In the genomic region with DNA sequence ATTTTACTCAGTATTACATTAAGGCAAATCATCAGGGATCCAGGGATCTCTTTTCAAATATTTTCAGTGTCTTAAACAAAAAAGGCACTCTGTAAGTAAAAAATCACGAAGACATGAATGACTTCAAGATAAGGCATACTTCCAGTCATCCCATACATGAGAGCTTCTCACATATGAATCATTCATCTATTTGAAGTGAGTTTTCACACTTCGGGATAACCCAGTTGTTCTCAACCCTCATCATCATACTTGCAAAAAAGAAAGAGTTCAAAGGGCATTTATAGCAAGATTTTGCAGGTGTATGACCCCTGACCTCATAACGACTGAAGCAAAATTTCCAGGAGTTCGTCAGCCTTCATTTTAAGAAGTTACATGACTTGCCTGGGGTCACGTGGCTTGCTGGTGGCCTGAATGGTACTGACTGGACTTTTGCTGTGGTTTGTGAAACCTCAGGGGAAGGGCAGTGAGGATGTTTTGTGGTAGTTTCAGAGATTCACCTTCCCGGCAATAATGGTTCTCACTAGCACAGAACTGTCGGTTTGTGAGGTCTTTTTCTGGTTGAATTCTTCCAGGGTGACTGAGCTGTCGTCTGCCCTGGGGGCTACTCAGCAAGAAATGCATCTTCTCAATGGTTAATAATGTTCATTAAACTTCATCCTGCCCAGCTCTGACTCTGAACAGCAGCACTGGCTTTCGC, we compare ENCODE assay signal across 9 cellular contexts.
DNase-seq lines count a peak whose midpoint lies in the region; ATAC-seq and TF ChIP-seq lines count a peak whose summit lies in the region.
"Had no signal": no experiment of that assay in that cellular context is flagged by ENCODE, and none has a peak within 500 bp of the region (broad histone marks: within the 10 kb centered on the region; RNA-seq: fewer than 3 reads in every experiment).

No MANE protein-coding gene starts in this region.

- H3K36me3 Mint-ChIP-seq in activated naive CD8-positive, alpha-beta T cell treated with anti-CD3 and anti-CD28 coated beads, Interleukin-2, amount 50 U/mL, for 24 hours (ENCODE audit: low read depth), result no peaks in the 10 kb centered on the region
- H3K36me3 Mint-ChIP-seq in activated naive CD8-positive, alpha-beta T cell treated with anti-CD3 and anti-CD28 coated beads for 36 hours, result no peaks in the 10 kb centered on the region
- H3K36me3 Mint-ChIP-seq in type B pancreatic cell, result no peaks in the 10 kb centered on the region

- H3K9me3 ChIP-seq in MM.1S (replicated peaks; ENCODE audit: insufficient read depth, low read length), result no peaks in the 10 kb centered on the region

- H3K79me2 ChIP-seq in MM.1S (ENCODE audit: low read length), result no peaks in the 10 kb centered on the region

- no peaks in the 10 kb centered on the region for H3K9me3 Mint-ChIP-seq in activated naive CD8-positive, alpha-beta T cell treated with anti-CD3 and anti-CD28 coated beads, Interleukin-2, amount 50 U/mL, for 24 hours
- H3K9me3 Mint-ChIP-seq in activated naive CD8-positive, alpha-beta T cell treated with anti-CD3 and anti-CD28 coated beads for 36 hours, result no peaks in the 10 kb centered on the region
- H3K9me3 Mint-ChIP-seq in type B pancreatic cell, result no peaks in the 10 kb centered on the region

- H3K27me3 ChIP-seq in MM.1S (replicated peaks; ENCODE audit: insufficient read depth, low read length), result no peaks in the 10 kb centered on the region

- H3K4me3 Mint-ChIP-seq in activated naive CD8-positive, alpha-beta T cell treated with anti-CD3 and anti-CD28 coated beads, Interleukin-2, amount 50 U/mL, for 24 hours, result no peak overlapping the region
- H3K4me3 Mint-ChIP-seq in activated naive CD8-positive, alpha-beta T cell treated with anti-CD3 and anti-CD28 coated beads for 36 hours, result no peak overlapping the region
- peak overlapping the region; percentile 44 for H3K4me3 Mint-ChIP-seq in type B pancreatic cell

- H3K4me1 ChIP-seq in MM.1S (ENCODE audit: low read length), result peaks cover 13% of the 10 kb centered on the region

- DNase-seq in activated naive CD8-positive, alpha-beta T cell treated with anti-CD3 and anti-CD28 coated beads, Interleukin-2, amount 50 U/mL, for 24 hours, result no peak
- DNase-seq in activated naive CD8-positive, alpha-beta T cell treated with anti-CD3 and anti-CD28 coated beads for 36 hours, result no peak
- DNase-seq in MM.1S (peak; percentile 55), type B pancreatic cell (ENCODE audit: extremely low spot score, unreplicated experiment) (no peak), UCSD-AML1 (lab: John Stamatoyannopoulos, UW; ENCODE audit: unreplicated experiment) (no peak), dedifferentiated amniotic fluid mesenchymal stem cell (ENCODE audit: extremely low spot score) (no peak), H4 (ENCODE audit: low spot score) (no peak)

- H3K27ac Mint-ChIP-seq in activated naive CD8-positive, alpha-beta T cell treated with anti-CD3 and anti-CD28 coated beads, Interleukin-2, amount 50 U/mL, for 24 hours, result no peak overlapping the region
- H3K27ac Mint-ChIP-seq in activated naive CD8-positive, alpha-beta T cell treated with anti-CD3 and anti-CD28 coated beads for 36 hours, result no peak overlapping the region
- no peak overlapping the region for H3K27ac Mint-ChIP-seq in type B pancreatic cell
- H3K27ac Mint-ChIP-seq: HFFc6 had no signal

- H3F3A ChIP-seq in MM.1S (ENCODE audit: insufficient read depth, low read length), result peaks cover 7% of the 10 kb centered on the region; the same call in 1 of the 2 replicates

- H3K27ac ChIP-seq in MM.1S (ENCODE audit: low read length), result no peak overlapping the region

- peak overlapping the region; percentile 72 for H3K4me2 ChIP-seq in MM.1S (ENCODE audit: low read depth, low read length)

- H3K9me2 ChIP-seq in MM.1S (replicated peaks; ENCODE audit: insufficient read depth, low read length), result no peaks in the 10 kb centered on the region

- H3K4me1 Mint-ChIP-seq in activated naive CD8-positive, alpha-beta T cell treated with anti-CD3 and anti-CD28 coated beads, Interleukin-2, amount 50 U/mL, for 24 hours, result peaks cover 8% of the 10 kb centered on the region
- H3K4me1 Mint-ChIP-seq in activated naive CD8-positive, alpha-beta T cell treated with anti-CD3 and anti-CD28 coated beads for 36 hours, result peaks cover 8% of the 10 kb centered on the region
- peaks cover 12% of the 10 kb centered on the region for H3K4me1 Mint-ChIP-seq in type B pancreatic cell (ENCODE audit: unreplicated experiment)

- H3K27me3 Mint-ChIP-seq in activated naive CD8-positive, alpha-beta T cell treated with anti-CD3 and anti-CD28 coated beads, Interleukin-2, amount 50 U/mL, for 24 hours, result peaks cover 8% of the 10 kb centered on the region
- peaks cover 24% of the 10 kb centered on the region for H3K27me3 Mint-ChIP-seq in activated naive CD8-positive, alpha-beta T cell treated with anti-CD3 and anti-CD28 coated beads for 36 hours
- peaks cover 13% of the 10 kb centered on the region for H3K27me3 Mint-ChIP-seq in type B pancreatic cell

- ATAC-seq in activated naive CD8-positive, alpha-beta T cell treated with anti-CD3 and anti-CD28 coated beads, Interleukin-2, amount 50 U/mL, for 24 hours, result peak; percentile 39
- ATAC-seq in HG02798 (IDR thresholded peaks at IDR 0.05; ENCODE audit: poor library complexity, unreplicated experiment), result peak; percentile 65

- TF ChIP-seq CTCF in MM.1S (IDR thresholded peaks at IDR 0.05; ENCODE audit: low read length), result no peak
- no peak for TF ChIP-seq CTCF in type B pancreatic cell (conservative IDR thresholded peaks at IDR 0.05)

- no peak overlapping the region for H2AFZ ChIP-seq in MM.1S (ENCODE audit: low read length)

- H3K4me3 ChIP-seq in MM.1S (ENCODE audit: low read length), result peak overlapping the region; percentile 26

- no peaks in the 10 kb centered on the region for H4K20me1 ChIP-seq in MM.1S (ENCODE audit: insufficient read depth, low read length)

- H3K9ac ChIP-seq in MM.1S (ENCODE audit: low read length), result no peak overlapping the region

- H3K36me3 ChIP-seq in MM.1S (replicated peaks; ENCODE audit: insufficient read depth, low read length), result no peaks in the 10 kb centered on the region
